21 cellular contexts compared by ENCODE assay signal in the genomic region with DNA sequence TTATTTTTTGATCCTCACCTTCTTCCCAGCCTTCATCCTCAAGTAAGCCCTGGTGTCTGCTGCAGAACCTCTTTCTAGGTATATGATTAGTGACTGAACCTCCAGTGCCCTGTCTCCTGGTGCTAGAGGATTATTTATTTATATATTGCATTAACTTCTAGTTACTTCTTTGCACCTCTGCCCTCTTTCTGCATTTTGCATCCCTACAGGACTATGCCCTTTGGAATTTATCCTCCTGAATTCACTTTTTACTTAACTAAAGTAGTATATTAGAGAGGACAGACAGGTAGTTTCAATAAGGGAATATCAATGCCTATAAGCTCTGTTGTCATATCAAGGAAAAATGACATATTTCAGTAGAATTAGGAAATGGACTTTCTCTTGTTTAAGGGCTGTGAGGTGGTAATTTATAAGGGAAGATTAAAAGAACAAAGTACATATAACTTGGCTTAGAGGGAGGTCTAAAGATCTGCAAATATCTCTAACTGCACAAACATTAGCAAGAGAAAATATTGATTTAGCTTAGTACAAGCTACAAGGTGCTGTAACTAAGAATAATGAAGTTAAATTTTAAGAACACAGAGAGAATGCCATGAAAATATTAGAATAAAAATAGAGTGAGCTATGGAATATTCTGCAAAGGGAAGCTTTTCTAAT.
"Had no signal": no experiment of that assay in that cellular context is flagged by ENCODE, and none has a peak within 500 bp of the region (broad histone marks: within the 10 kb centered on the region; RNA-seq: fewer than 3 reads in every experiment).

No MANE protein-coding gene starts in this region.

- ATAC-seq: foreskin keratinocyte, gastroesophageal sphincter, heart left ventricle, left cardiac atrium, lower lobe of right lung, mucosa of descending colon had no signal

- H3K27me3 ChIP-seq: esophagus muscularis mucosa, foreskin keratinocyte, gastroesophageal sphincter, hepatocyte had no signal

- H3K27ac ChIP-seq: coronary artery, dorsolateral prefrontal cortex, esophagus muscularis mucosa, foreskin keratinocyte, gastroesophageal sphincter, heart left ventricle, hepatocyte, left ventricle myocardium inferior, lower lobe of right lung had no signal

- H3K9me3 ChIP-seq: esophagus muscularis mucosa, gastroesophageal sphincter, heart left ventricle, left ventricle myocardium inferior, lower lobe of right lung, mucosa of descending colon had no signal

- H3K4me3 ChIP-seq: coronary artery, dorsolateral prefrontal cortex, esophagus muscularis mucosa, gastroesophageal sphincter, heart left ventricle, hepatocyte, left ventricle myocardium inferior, lower lobe of right lung, mucosa of descending colon had no signal

- FAIRE-seq: endothelial cell of umbilical vein, frontal cortex had no signal

- H3K4me1 ChIP-seq: esophagus muscularis mucosa, foreskin keratinocyte, gastroesophageal sphincter, heart left ventricle, left ventricle myocardium inferior, lower lobe of right lung had no signal

- DNase-seq: dermis blood vessel endothelial cell; dorsolateral prefrontal cortex; effector CD4-positive, alpha-beta T cell; effector memory CD4-positive, alpha-beta T cell; foreskin keratinocyte; heart left ventricle; hypothalamus; immature natural killer cell; islet precursor cell; left cardiac atrium; left ventricle myocardium inferior; lower lobe of right lung; mesenchymal stem cell; mucosa of descending colon; naive B cell had no signal

- H3K36me3 ChIP-seq: esophagus muscularis mucosa, gastroesophageal sphincter, heart left ventricle, left ventricle myocardium inferior, lower lobe of right lung had no signal
